In genomic region chr4:20041838-20042237, GRCh38 we compare ENCODE assay signal across 7 cellular contexts.
"Had no signal": no experiment of that assay in that cellular context is flagged by ENCODE, and none has a peak within 500 bp of the region (broad histone marks: within the 10 kb centered on the region; RNA-seq: fewer than 3 reads in every experiment).

No MANE protein-coding gene starts in this region.

- ATAC-seq: HCT116 had no signal

- DNase-seq: GM23248, GOT3, H7, HFFc6, IMR-90 had no signal

- H3K9me3 Mint-ChIP-seq: HFFc6 had no signal

- H2AFZ ChIP-seq: GM23248 had no signal

- H3K9ac ChIP-seq: GM23248 had no signal

- H3K36me3 ChIP-seq: HAP-1 had no signal

- H3K9me3 ChIP-seq: HAP-1 had no signal

- H3K27ac ChIP-seq: GM23248 had no signal

- H3K27ac Mint-ChIP-seq: HFFc6 had no signal

- H3K4me3 Mint-ChIP-seq: HFFc6 had no signal

- H3K4me3 ChIP-seq: GM23248, HAP-1 had no signal
